9 cellular contexts compared by ENCODE assay signal in genomic region chr13:45325806-45326205, GRCh38.
A peak's percentile ranks its signal among the peaks of the same experiment; 100 is the strongest.
DNase-seq lines count a peak whose midpoint lies in the region; ATAC-seq and TF ChIP-seq lines count a peak whose summit lies in the region.
"Had no signal": no experiment of that assay in that cellular context is flagged by ENCODE, and none has a peak within 500 bp of the region (broad histone marks: within the 10 kb centered on the region; RNA-seq: fewer than 3 reads in every experiment).

No MANE protein-coding gene starts in this region.

- no peaks in the 10 kb centered on the region for H3K36me3 ChIP-seq in muscle layer of duodenum (ENCODE audit: control insufficient read depth in 1 of 2, insufficient read depth in 2 of 2, low read length in 2 of 2)

- DNase-seq in AG09319 (ENCODE audit: extremely low read depth, low read depth) (no peak), NCI-H226 (peak; percentile 64), epithelial cell of prostate (ENCODE audit: low read depth, low spot score) (no peak), NCI-H526 treated with DMSO at 0.1 percent for 48 hours (lab: John Stamatoyannopoulos, UW) (no peak), NCI-H69 (lab: John Stamatoyannopoulos, UW) (no peak), NCI-H2196 (lab: John Stamatoyannopoulos, UW; ENCODE audit: unreplicated experiment) (no peak)
- DNase-seq: DND-41 had no signal

- no peaks in the 10 kb centered on the region for H3K27me3 ChIP-seq in muscle layer of duodenum (ENCODE audit: low read depth, low read length)

- H3K4me3 ChIP-seq in muscle layer of duodenum (ENCODE audit: low read depth in 1 of 2, low read length in 2 of 2), result no peak overlapping the region

- no peaks in the 10 kb centered on the region for H3K9me3 ChIP-seq in muscle layer of duodenum (ENCODE audit: control insufficient read depth in 1 of 2, low read length in 2 of 2)

- H3K4me1 ChIP-seq in muscle layer of duodenum (ENCODE audit: control insufficient read depth in 1 of 2, insufficient read depth in 2 of 2, low read length in 2 of 2), result peaks cover 6 to 16% of the 10 kb centered on the region in 2 donors

- TF ChIP-seq CTCF in AG09319 (IDR thresholded peaks at IDR 0.05; ENCODE audit: low read depth, low read length), result 0 out of 2 replicates have a peak, but pooled peaks have one; percentile 3

- H3K27ac ChIP-seq in epithelial cell of prostate (peak overlapping the region; percentile 99), muscle layer of duodenum (ENCODE audit: low read length) (peak overlapping the region; percentile 1)

- no peak for ATAC-seq in HG02938 (IDR thresholded peaks at IDR 0.05; ENCODE audit: unreplicated experiment)
